In the genomic region with DNA sequence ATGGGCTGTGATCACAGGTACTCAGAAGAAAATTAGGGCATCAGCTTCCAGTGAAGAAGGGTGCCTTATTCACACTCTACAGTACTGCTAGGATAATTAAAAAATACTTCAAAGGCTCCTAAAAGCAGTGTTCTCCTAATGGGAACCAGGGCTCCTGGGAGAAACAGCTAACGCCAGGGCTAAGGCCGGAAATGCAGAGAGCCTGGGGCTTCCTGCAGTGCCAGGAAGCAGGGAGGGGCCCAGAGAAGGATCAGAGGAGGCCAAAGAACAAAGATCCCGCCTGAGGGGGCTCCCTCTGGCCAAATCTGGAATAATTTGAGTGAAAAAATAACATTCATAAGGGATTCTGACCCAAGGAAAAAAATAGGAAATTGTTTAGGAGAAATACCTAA, we compare ENCODE assay signal across 1 cellular context.
TF ChIP-seq lines count a peak whose summit lies in the region.

No MANE protein-coding gene starts in this region.

TF ChIP-seq in HepG2, 621 proteins besides CTCF, POLR2A, EP300 and RAD21 (continued from another document):
- TF ChIP-seq, protein P1, sequence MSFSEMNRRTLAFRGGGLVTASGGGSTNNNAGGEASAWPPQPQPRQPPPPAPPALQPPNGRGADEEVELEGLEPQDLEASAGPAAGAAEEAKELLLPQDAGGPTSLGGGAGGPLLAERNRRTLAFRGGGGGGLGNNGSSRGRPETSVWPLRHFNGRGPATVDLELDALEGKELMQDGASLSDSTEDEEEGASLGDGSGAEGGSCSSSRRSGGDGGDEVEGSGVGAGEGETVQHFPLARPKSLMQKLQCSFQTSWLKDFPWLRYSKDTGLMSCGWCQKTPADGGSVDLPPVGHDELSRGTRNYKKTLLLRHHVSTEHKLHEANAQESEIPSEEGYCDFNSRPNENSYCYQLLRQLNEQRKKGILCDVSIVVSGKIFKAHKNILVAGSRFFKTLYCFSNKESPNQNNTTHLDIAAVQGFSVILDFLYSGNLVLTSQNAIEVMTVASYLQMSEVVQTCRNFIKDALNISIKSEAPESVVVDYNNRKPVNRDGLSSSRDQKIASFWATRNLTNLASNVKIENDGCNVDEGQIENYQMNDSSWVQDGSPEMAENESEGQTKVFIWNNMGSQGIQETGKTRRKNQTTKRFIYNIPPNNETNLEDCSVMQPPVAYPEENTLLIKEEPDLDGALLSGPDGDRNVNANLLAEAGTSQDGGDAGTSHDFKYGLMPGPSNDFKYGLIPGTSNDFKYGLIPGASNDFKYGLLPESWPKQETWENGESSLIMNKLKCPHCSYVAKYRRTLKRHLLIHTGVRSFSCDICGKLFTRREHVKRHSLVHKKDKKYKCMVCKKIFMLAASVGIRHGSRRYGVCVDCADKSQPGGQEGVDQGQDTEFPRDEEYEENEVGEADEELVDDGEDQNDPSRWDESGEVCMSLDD (CRISPR knock-in tag; IDR thresholded peaks at IDR 0.05; ENCODE audit: borderline replicate concordance): no peak
- no peak for TF ChIP-seq SMAD1 (CRISPR knock-in tag; IDR thresholded peaks at IDR 0.05; ENCODE audit: borderline replicate concordance, low read depth)
- TF ChIP-seq NPAS2 (CRISPR knock-in tag; IDR thresholded peaks at IDR 0.05; ENCODE audit: borderline replicate concordance): no peak
- TF ChIP-seq MTF2 (CRISPR knock-in tag; IDR thresholded peaks at IDR 0.05; ENCODE audit: borderline replicate concordance): no peak
- no peak for TF ChIP-seq HOXA3 (CRISPR knock-in tag; IDR thresholded peaks at IDR 0.05)
- TF ChIP-seq ZBTB25 (CRISPR knock-in tag; IDR thresholded peaks at IDR 0.05): no peak
- TF ChIP-seq ISX (CRISPR knock-in tag; conservative IDR thresholded peaks at IDR 0.05): no peak
